8 cellular contexts compared by ENCODE assay signal in the genomic region with DNA sequence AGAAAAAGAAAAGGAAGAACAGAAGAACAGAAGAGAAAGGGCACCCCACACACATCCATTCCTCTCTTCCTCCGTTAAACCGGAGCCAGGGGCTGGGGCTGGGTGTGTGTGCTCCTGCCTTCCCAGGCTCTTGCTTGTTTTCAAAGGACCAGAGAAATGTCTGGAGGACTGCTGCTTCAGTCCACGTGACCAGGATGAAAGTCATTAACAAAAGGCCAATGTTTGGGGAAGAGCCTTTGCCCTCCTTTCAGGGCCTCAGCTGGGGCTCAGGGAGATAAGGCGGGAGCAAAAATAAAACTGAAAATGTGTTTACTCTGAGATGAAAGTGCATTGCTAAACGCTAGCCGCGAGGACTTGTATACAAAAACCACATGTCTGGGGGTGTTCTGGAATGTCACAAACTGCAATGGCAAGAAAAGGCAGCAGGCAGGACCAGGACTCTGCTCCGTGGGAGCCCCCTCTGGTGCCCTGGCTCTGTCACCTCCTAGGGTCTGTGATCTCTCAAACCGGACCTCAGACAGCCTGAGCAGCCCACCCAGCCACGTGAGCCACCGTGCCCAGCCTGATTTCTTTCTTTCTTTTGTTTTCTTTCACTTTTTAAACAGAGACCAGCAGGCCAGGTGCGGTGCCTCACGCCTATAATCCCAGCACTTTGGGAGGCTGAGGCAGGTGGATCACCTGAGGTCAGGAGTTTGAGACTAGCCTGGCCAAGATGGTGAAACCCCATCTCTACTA. TPM values are rescaled to one million over a fixed set of nuclear protein-coding genes. Genes with fewer than 3 reads are reported as not detected.
DNase-seq lines count a peak whose midpoint lies in the region; ATAC-seq, FAIRE-seq and TF ChIP-seq lines count a peak whose summit lies in the region.

No MANE protein-coding gene starts in this region.

- SMC1A ChIA-PET in GM12878 (lab: Charles Lee; ENCODE audit: uncharacterized antibody, unreplicated experiment), result no interaction called here

- H3K27ac ChIP-seq in HUES48 (ENCODE audit: low read depth, low read length) (peak overlapping the region; percentile 72), GM12878 (ENCODE audit: control insufficient read depth, insufficient read depth) (peak overlapping the region; percentile 64; the same call in 1 of the 2 replicates), right lobe of liver (peak overlapping the region; percentile 79 to 88 (median 83)), thoracic aorta (peak overlapping the region in 1 of 2 donors; percentile 6)

- H3K36me3 ChIP-seq in HUES48 (ENCODE audit: control insufficient read depth, insufficient read depth, low read length), result no peaks in the 10 kb centered on the region
- no peaks in the 10 kb centered on the region for H3K36me3 ChIP-seq in GM12878 (ENCODE audit: control insufficient read depth in 2 of 2, insufficient read depth in 2 of 2, low read length in 1 of 2)
- H3K36me3 ChIP-seq in right lobe of liver, result no peaks in the 10 kb centered on the region
- H3K36me3 ChIP-seq in thoracic aorta, result no peaks in the 10 kb centered on the region

- H3K4me3 Mint-ChIP-seq in CD14-positive monocyte, result peak overlapping the region; percentile 67 to 68

- ATAC-seq in GM12878 (peak; percentile 72), right lobe of liver (peak; percentile 75 to 85 (median 84)), thoracic aorta (ENCODE audit: insufficient number of reproducible peaks, low FRiP score, low read depth) (no peak), GM18909 (IDR thresholded peaks at IDR 0.05; ENCODE audit: poor library complexity, unreplicated experiment) (no peak)

- intact Hi-C loops in CD14-positive monocyte (cut with micrococcal nuclease), result no loop called here
- intact Hi-C loops in GM12878 (cut with micrococcal nuclease; ENCODE audit: unreplicated experiment), result no loop called here
- intact Hi-C loops in right lobe of liver (cut with DNase I), result no loop called here

- POLR2A ChIA-PET in GM12878 (lab: Charles Lee), result interaction anchor here (0.6 to 0.7 kb wide), 2 partner anchors 52 to 65 kb away, joined by 4 to 7 read pairs; no protein-coding TSS in a partner anchor

- H3K9me3 ChIP-seq in HUES48 (ENCODE audit: control insufficient read depth, insufficient read depth, low read length), result no peaks in the 10 kb centered on the region
- H3K9me3 ChIP-seq in GM12878 (replicated peaks; ENCODE audit: control insufficient read depth, insufficient read depth, low read length), result no peaks in the 10 kb centered on the region
- no peaks in the 10 kb centered on the region for H3K9me3 ChIP-seq in right lobe of liver
- H3K9me3 ChIP-seq in thoracic aorta, result no peaks in the 10 kb centered on the region

- peaks cover 43% of the 10 kb centered on the region for H3K4me1 Mint-ChIP-seq in CD14-positive monocyte

- H4K20me1 ChIP-seq in GM12878 (ENCODE audit: control insufficient read depth, insufficient read depth), result no peaks in the 10 kb centered on the region

- peak overlapping the region; percentile 94 for H3K4me2 ChIP-seq in GM12878 (ENCODE audit: control insufficient read depth, insufficient read depth)

- BruUV-seq in GM12878 (replicated peaks; lab: Mats Ljungman, UMichigan), result no TSS peak

- no peaks in the 10 kb centered on the region for H3K27me3 ChIP-seq in HUES48 (ENCODE audit: control insufficient read depth, insufficient read depth, low read length)
- H3K27me3 ChIP-seq in GM12878 (replicated peaks in 1 of 2; ENCODE audit: control insufficient read depth in 2 of 2, insufficient read depth in 2 of 2, low read length in 1 of 2), result no peaks in the 10 kb centered on the region
- H3K27me3 ChIP-seq in right lobe of liver, result no peaks in the 10 kb centered on the region
- H3K27me3 ChIP-seq in thoracic aorta (replicated peaks; ENCODE audit: insufficient read depth), result no peaks in the 10 kb centered on the region

- no peaks in the 10 kb centered on the region for H3K9me3 Mint-ChIP-seq in CD14-positive monocyte

- no peak for TF ChIP-seq CTCF in CD14-positive monocyte (IDR thresholded peaks at IDR 0.05)
- TF ChIP-seq CTCF in GM12878 (IDR thresholded peaks at IDR 0.05 in 2 of 3, conservative IDR thresholded peaks at IDR 0.05 in 1 of 3; ENCODE audit: control insufficient read depth in 2 of 3, extremely low read depth in 1 of 3, insufficient read depth in 1 of 3, low read depth in 3 of 3, low read length in 3 of 3), result no peak
- no peak for TF ChIP-seq CTCF in right lobe of liver (IDR thresholded peaks at IDR 0.05)
- TF ChIP-seq CTCF in thoracic aorta (IDR thresholded peaks at IDR 0.05), result no peak

- H3K4me1 ChIP-seq in HUES48 (ENCODE audit: control insufficient read depth, insufficient read depth, low read length) (peaks cover 6% of the 10 kb centered on the region; the same call in 1 of the 2 replicates), GM12878 (ENCODE audit: control insufficient read depth, insufficient read depth, low read length) (peaks cover 27% of the 10 kb centered on the region), right lobe of liver (peaks cover 0 to 22% (median 5%) of the 10 kb centered on the region in 4 donors), thoracic aorta (ENCODE audit: control insufficient read depth in 1 of 2, low read depth in 2 of 2) (peaks cover 0 to 7% of the 10 kb centered on the region in 2 donors)

- no peaks in the 10 kb centered on the region for H3K79me2 ChIP-seq in GM12878 (ENCODE audit: control insufficient read depth, insufficient read depth, low read length)

- no peak for FAIRE-seq in GM12878 (lab: Jason Lieb, UNC)

- in situ Hi-C loops in GM12878 (cut with MboI), result no loop called here

- H3K36me3 Mint-ChIP-seq in CD14-positive monocyte, result no peaks in the 10 kb centered on the region

- TF ChIP-seq RAD21 in GM12878 (IDR thresholded peaks at IDR 0.05; ENCODE audit: insufficient read depth, low read depth, low read length), result no peak

- RAD21 ChIA-PET in GM12878 (lab: Charles Lee; ENCODE audit: unreplicated experiment), result interaction anchor here (1.0 kb wide), 1 partner anchor 31 kb away, joined by 3 read pairs; the partner anchor contains the start of gene MYH9

- TF ChIP-seq EP300 in GM12878 (IDR thresholded peaks at IDR 0.05; ENCODE audit: borderline replicate concordance in 1 of 2, control insufficient read depth in 1 of 2, low read depth in 2 of 2, low read length in 2 of 2), result no peak

- CTCF ChIA-PET in GM12878 (lab: Yijun Ruan, JAX), result interaction anchor here (1.0 kb wide), 1 partner anchor 34 kb away, joined by 3 read pairs; no protein-coding TSS in a partner anchor

- DNase-seq in CD14-positive monocyte (ENCODE audit: low spot score) (no peak), GM12878 (ENCODE audit: low read depth, low spot score) (no peak), right lobe of liver (peak; percentile 51 to 70 (median 63)), thoracic aorta (ENCODE audit: low spot score) (no peak), NCI-H1092 (lab: John Stamatoyannopoulos, UW) (no peak)
- no peak for DNase-seq in activated CD8-positive, alpha-beta memory T cell treated with anti-CD3 and anti-CD28 coated beads, Interleukin-2, amount 50 U/mL, for 48 hours

- 24% methylated on average over 13 of the region's 13 CpGs for WGBS in GM12878 (ENCODE audit: insufficient coverage, insufficient replicate concordance, low lambda C conversion rate, missing lambda C conversion rate)
- 8% methylated on average over 12 of the region's 13 CpGs for WGBS in right lobe of liver (ENCODE audit: insufficient coverage, low coverage, low lambda C conversion rate, missing lambda C conversion rate)

- H3K9ac ChIP-seq in HUES48 (ENCODE audit: low read depth, low read length) (0 out of 2 replicates have a peak overlapping the region, but pooled peaks have one; percentile 3), GM12878 (ENCODE audit: control insufficient read depth, insufficient read depth, low read length) (peak overlapping the region; percentile 10; the same call in 1 of the 2 replicates)

- H3K4me3 ChIP-seq in HUES48 (ENCODE audit: low read depth, low read length), result no peak overlapping the region
- H3K4me3 ChIP-seq in GM12878, result peak overlapping the region; percentile 61; the same call in 1 of the 2 replicates
- H3K4me3 ChIP-seq in right lobe of liver, result peak overlapping the region; percentile 12 to 38 (median 36)
- peak overlapping the region; percentile 2 for H3K4me3 ChIP-seq in thoracic aorta

- peak overlapping the region; percentile 41 to 89 (median 78) for H3K27ac Mint-ChIP-seq in CD14-positive monocyte

- no peaks in the 10 kb centered on the region for H3K27me3 Mint-ChIP-seq in CD14-positive monocyte (ENCODE audit: low read depth in 3 of 3)

- H2AFZ ChIP-seq in GM12878 (ENCODE audit: control insufficient read depth, low read depth, low read length), result peak overlapping the region; percentile 75

- TF ChIP-seq POLR2A in GM12878 (IDR thresholded peaks at IDR 0.05; ENCODE audit: low read depth, low read length), result no peak
- no peak for TF ChIP-seq POLR2A in right lobe of liver (IDR thresholded peaks at IDR 0.05)

TF ChIP-seq in GM12878, 131 proteins besides CTCF, POLR2A, EP300 and RAD21 (continues in another document):
- TF ChIP-seq SP1 (IDR thresholded peaks at IDR 0.05; ENCODE audit: low read depth, low read length) (no peak), IKZF1 (conservative IDR thresholded peaks at IDR 0.05) (peak; percentile 36; the same call in 1 of the 2 replicates), RELA (IDR thresholded peaks at IDR 0.05; ENCODE audit: borderline replicate concordance, partially characterized antibody) (no peak), NBN (IDR thresholded peaks at IDR 0.05) (no peak)

RNA-seq across cellular contexts. Expression of gene MYH9, which starts 31.6 kb away (rescaled TPM):
- polyA plus RNA-seq in CD14-positive monocyte (10 to 100 TPM; 35.6 to 79.5 TPM), GM12878 (2011; rRNA removed) (42.4 and 98.6 TPM in 2 replicates), GM12878 (2014; fragmentation: Illumina TruSeq; extraction: Trizol) (123 and 125 TPM in 2 replicates), GM12878 (2014; fragmentation: Nextera tagmentation; extraction: Ambion mirVana) (1 to 10 TPM; 5.1 to 8.1 TPM), GM12878 (2014; rRNA removed) (165 and 198 TPM in 2 replicates), GM12878 (2016; fragmentation: Nextera tagmentation; extraction: Ambion mirVana) (100 to 1,000 TPM; 228 to 236 TPM)
- total RNA-seq in GM12878 (2013; cell fraction: nucleolus; rRNA removed), result 209 and 215 TPM in 2 replicates
- total RNA-seq in GM12878 (2014; rRNA removed) (185 and 216 TPM in 2 replicates), GM12878 (2014; rRNA removed; fragmentation: Illumina TruSeq; extraction: Trizol) (82.8 and 83.1 TPM in 2 replicates), GM12878 (2021) (497 and 525 TPM in 2 replicates), right lobe of liver (100 to 1,000 TPM; 168 to 435 (median 222) TPM), thoracic aorta (1,000 to 10,000 TPM; 1,447 to 1,631 TPM)
- 79.9 TPM for polyA plus RNA-seq in GM12878 (2011; ENCODE audit: low read depth)
- 51.0 and 59.8 TPM in 2 replicates for polyA plus RNA-seq in GM12878 (2011; cell fraction: cytosol; rRNA removed)
- 91.7 and 127 TPM in 2 replicates for polyA plus RNA-seq in GM12878 (2011; cell fraction: nucleus; rRNA removed)
- 154 and 166 TPM in 2 replicates for polyA plus RNA-seq in GM12878 (2012)
- polyA minus RNA-seq in GM12878 (2011; rRNA and poly(A)+ RNA removed), result 168 and 298 TPM in 2 replicates
- polyA minus RNA-seq in GM12878 (2011; cell fraction: cytosol; rRNA and poly(A)+ RNA removed), result 91.7 and 100 TPM in 2 replicates
- 54.6 and 83.0 TPM in 2 replicates for polyA minus RNA-seq in GM12878 (2011; cell fraction: nucleus; rRNA and poly(A)+ RNA removed)

Comparison
In these comparisons a context has a peak if more than half of its experiments do, and no peak if none do; other contexts are left out.
1. DNase-seq: peak in right lobe of liver (3 of 3); none in CD14-positive monocyte (single experiment), GM12878 (single experiment), thoracic aorta (single experiment), NCI-H1092 (single experiment) and activated CD8-positive, alpha-beta memory T cell treated with anti-CD3 and anti-CD28 coated beads, Interleukin-2, amount 50 U/mL, for 48 hours (single experiment).
2. ATAC-seq: peak in GM12878 (single experiment) and right lobe of liver (4 of 4); none in thoracic aorta (single experiment) and GM18909 (single experiment).